ENCODE assay signal across 21 cellular contexts in genomic region chr16:85239239-85239638, GRCh38.
DNase-seq lines count a peak whose midpoint lies in the region; ATAC-seq and TF ChIP-seq lines count a peak whose summit lies in the region.
"Had no signal": no experiment of that assay in that cellular context is flagged by ENCODE, and none has a peak within 500 bp of the region (broad histone marks: within the 10 kb centered on the region; RNA-seq: fewer than 3 reads in every experiment).

No MANE protein-coding gene starts in this region.

- no peaks in the 10 kb centered on the region; the same call in 2 of the 3 replicates for H3K9me3 Mint-ChIP-seq in GM23338
- H3K9me3 Mint-ChIP-seq: CD8-positive, alpha-beta memory T cell; H9 had no signal

- TF ChIP-seq CTCF in GM23338 (conservative IDR thresholded peaks at IDR 0.05; ENCODE audit: low read depth in 2 of 2) (no peak), GM13977 (IDR thresholded peaks at IDR 0.05; ENCODE audit: extremely low read depth, insufficient read depth, missing control alignments) (no peak)

- H3F3A ChIP-seq in GM23338 (replicated peaks; ENCODE audit: low read depth) = peaks cover 12% of the 10 kb centered on the region

- no peaks in the 10 kb centered on the region; the same call in 1 of the 3 replicates for H3K36me3 Mint-ChIP-seq in GM23338 (ENCODE audit: low read depth)
- H3K36me3 Mint-ChIP-seq: CD8-positive, alpha-beta memory T cell had no signal

- H3K4ac ChIP-seq in neuronal stem cell (ENCODE audit: low read length) = no peak overlapping the region

- H2BK5ac ChIP-seq in neuronal stem cell (ENCODE audit: low read length) = no peak overlapping the region

- H4K20me1 ChIP-seq in BLaER1 (no peaks in the 10 kb centered on the region), GM23338 (replicated peaks; ENCODE audit: insufficient read depth) (no peaks in the 10 kb centered on the region)

- H3K4me3 ChIP-seq in BLaER1 = no peak overlapping the region
- no peak overlapping the region for H3K4me3 ChIP-seq in GM23338
- no peak overlapping the region for H3K4me3 ChIP-seq in neuronal stem cell (ENCODE audit: low read length in 2 of 2)
- H3K4me3 ChIP-seq: MG63, SJSA1 had no signal

- no peak for ATAC-seq in GM23338
- ATAC-seq: Right ventricle myocardium inferior had no signal

- H3K4me2 ChIP-seq in BLaER1 = peak overlapping the region; percentile 80
- no peak overlapping the region for H3K4me2 ChIP-seq in GM23338
- no peak overlapping the region for H3K4me2 ChIP-seq in neuronal stem cell (ENCODE audit: insufficient read depth, low read length, poor library complexity, severe bottlenecking)

- peak overlapping the region; percentile 9 for H2AK5ac ChIP-seq in neuronal stem cell (ENCODE audit: low read depth, low read length)

- H3K9me3 ChIP-seq in BLaER1 (no peaks in the 10 kb centered on the region), neuronal stem cell (replicated peaks in 1 of 2; ENCODE audit: control insufficient read depth in 2 of 2, insufficient read depth in 1 of 2, low read depth in 1 of 2, low read length in 2 of 2) (no peaks in the 10 kb centered on the region)
- H3K9me3 ChIP-seq: MG63, SJSA1 had no signal

- H3K27me3 Mint-ChIP-seq in GM23338 (ENCODE audit: insufficient read depth, low read depth, poor library complexity) = peaks cover 11% of the 10 kb centered on the region

- no peak overlapping the region for H3K14ac ChIP-seq in neuronal stem cell (ENCODE audit: low read length)

- H3K9ac ChIP-seq in BLaER1 (no peak overlapping the region), neuronal stem cell (ENCODE audit: low read depth, low read length, poor library complexity) (no peak overlapping the region)

- H3K27ac ChIP-seq in BLaER1 (no peak overlapping the region), GM23338 (ENCODE audit: low read depth) (0 out of 2 replicates have a peak overlapping the region, but pooled peaks have one; percentile 32), neuronal stem cell (replicated peaks; ENCODE audit: low read length) (no peak overlapping the region)
- H3K27ac ChIP-seq: C4-2B, SJSA1 had no signal

- H4K91ac ChIP-seq in neuronal stem cell (ENCODE audit: low read depth, low read length, poor library complexity) = no peak overlapping the region

- in situ Hi-C loops in GM13977 (cut with MboI; ENCODE audit: low pct_unique_long_range_greater_than_20kb, low sequenced_read_pairs, unreplicated experiment) = no loop called here

- H3K4me1 ChIP-seq in BLaER1 (peaks cover 85% of the 10 kb centered on the region), GM23338 (ENCODE audit: insufficient read depth) (peaks cover 28% of the 10 kb centered on the region), neuronal stem cell (ENCODE audit: control insufficient read depth in 2 of 2, insufficient read depth in 1 of 2, low read depth in 1 of 2, low read length in 2 of 2) (peaks cover 18 to 31% of the 10 kb centered on the region in 2 donors)

- H3K79me2 ChIP-seq in GM23338 (replicated peaks; ENCODE audit: insufficient read depth) = peaks cover 18% of the 10 kb centered on the region

- H2BK15ac ChIP-seq in neuronal stem cell (ENCODE audit: low read length) = peak overlapping the region; percentile 93

- WGBS in neuronal stem cell (ENCODE audit: extremely low coverage in 2 of 2, insufficient read length in 2 of 2, insufficient replicate concordance in 1 of 2), 2 donors = no CpG with 5 or more reads among the region's 5 CpGs

- no peaks in the 10 kb centered on the region for H3K9me2 ChIP-seq in GM23338 (ENCODE audit: insufficient read depth)

- H2AFZ ChIP-seq in GM23338 = no peak overlapping the region
- no peak overlapping the region for H2AFZ ChIP-seq in neuronal stem cell (ENCODE audit: low read length)

- peaks cover 52% of the 10 kb centered on the region for H3K4me1 Mint-ChIP-seq in GM23338

- peak overlapping the region; percentile 1 for H3K18ac ChIP-seq in neuronal stem cell (ENCODE audit: low read length)

- DNase-seq in GM23338 (ENCODE audit: low spot score) (no peak), NCI-H69 (lab: John Stamatoyannopoulos, UW) (peak; percentile 46), neuronal stem cell (ENCODE audit: low spot score) (no peak), GM13977 (ENCODE audit: low spot score) (no peak), GOT3 (lab: John Stamatoyannopoulos, UW) (no peak)
- DNase-seq in effector CD4-positive, alpha-beta T cell = no peak
- DNase-seq: Calu3; CD8-positive, alpha-beta memory T cell; DMS79; H9; NCI-H1417 treated with DMSO at 0.1 percent for 48 hours; NCI-H1930; NCI-H345; NCI-H524; NCI-H82; T-helper 1 cell had no signal

- H2BK12ac ChIP-seq in neuronal stem cell (ENCODE audit: low read length) = peak overlapping the region; percentile 66

- no peaks in the 10 kb centered on the region for H3K36me3 ChIP-seq in BLaER1
- H3K36me3 ChIP-seq in GM23338 (ENCODE audit: insufficient read depth) = no peaks in the 10 kb centered on the region
- no peaks in the 10 kb centered on the region for H3K36me3 ChIP-seq in neuronal stem cell (replicated peaks in 1 of 2; ENCODE audit: control insufficient read depth in 2 of 2, insufficient read depth in 2 of 2, low read length in 2 of 2)
- H3K36me3 ChIP-seq: MG63, SJSA1 had no signal

- H2BK120ac ChIP-seq in neuronal stem cell (ENCODE audit: low read depth, low read length) = no peak overlapping the region

- no peak overlapping the region for H3K4me3 Mint-ChIP-seq in GM23338
- H3K4me3 Mint-ChIP-seq: CD8-positive, alpha-beta memory T cell; H9 had no signal

- no peak overlapping the region for H3K23ac ChIP-seq in neuronal stem cell (ENCODE audit: low read depth, low read length, poor library complexity)

- H3K27ac Mint-ChIP-seq in GM23338 = no peak overlapping the region
- H3K27ac Mint-ChIP-seq: CD8-positive, alpha-beta memory T cell had no signal

- no peak overlapping the region for H4K8ac ChIP-seq in neuronal stem cell (ENCODE audit: low read depth, low read length)

- H3K27me3 ChIP-seq in BLaER1 = no peaks in the 10 kb centered on the region
- no peaks in the 10 kb centered on the region for H3K27me3 ChIP-seq in GM23338 (ENCODE audit: insufficient read depth)
- H3K27me3 ChIP-seq in neuronal stem cell (ENCODE audit: control insufficient read depth in 3 of 3, insufficient read depth in 3 of 3, low read depth in 1 of 3, low read length in 3 of 3) = peaks cover 0 to 4% (median 0%) of the 10 kb centered on the region in 3 experiments
- H3K27me3 ChIP-seq: MG63, SJSA1 had no signal

- peaks cover 2% of the 10 kb centered on the region for H3K79me1 ChIP-seq in neuronal stem cell (ENCODE audit: low read depth, low read length)

TF ChIP-seq in GM23338, 12 proteins besides CTCF, POLR2A, EP300 and RAD21 (continues in another document):
- no peak for TF ChIP-seq ETS1 (IDR thresholded peaks at IDR 0.05)
- no peak for TF ChIP-seq ZNF331 (CRISPR knock-in tag; IDR thresholded peaks at IDR 0.05; ENCODE audit: low read depth)
- TF ChIP-seq EZH2phosphoT487 (IDR thresholded peaks at IDR 0.05; ENCODE audit: unreplicated experiment) = no peak
